Comparison of ENCODE assay signal across 18 cellular contexts in genomic region chr7:69603351-69603750, GRCh38. TPM values are rescaled to one million over a fixed set of nuclear protein-coding genes. Genes with fewer than 3 reads are reported as not detected.
A peak's percentile ranks its signal among the peaks of the same experiment; 100 is the strongest.
DNase-seq lines count a peak whose midpoint lies in the region; ATAC-seq lines count a peak whose summit lies in the region.
"Had no signal": no experiment of that assay in that cellular context is flagged by ENCODE, and none has a peak within 500 bp of the region (broad histone marks: within the 10 kb centered on the region; RNA-seq: fewer than 3 reads in every experiment).

No MANE protein-coding gene starts in this region.

- no peaks in the 10 kb centered on the region for H3K36me3 ChIP-seq in mesenchymal stem cell (ENCODE audit: control insufficient read depth in 1 of 2, insufficient read depth in 2 of 2, low read depth in 1 of 2, low read length in 2 of 2)
- H3K36me3 ChIP-seq: upper lobe of right lung had no signal

- no peaks in the 10 kb centered on the region for H3K9me3 ChIP-seq in mesenchymal stem cell (ENCODE audit: control insufficient read depth, low read length)
- H3K9me3 ChIP-seq: upper lobe of right lung had no signal

- H3K4ac ChIP-seq in mesenchymal stem cell (ENCODE audit: low read depth in 1 of 2, low read length in 2 of 2), result no peak overlapping the region

- H3K23ac ChIP-seq in mesenchymal stem cell (ENCODE audit: low read length in 2 of 2), result no peak overlapping the region

- no peaks in the 10 kb centered on the region for H3K9me3 Mint-ChIP-seq in stimulated activated effector memory CD8-positive, alpha-beta T cell treated with anti-CD3 and anti-CD28 coated beads, Interleukin-12 subunit alpha, Interleukin-12 subunit beta, amount 100 ng/mL, for 72 hours
- no peaks in the 10 kb centered on the region for H3K9me3 Mint-ChIP-seq in activated naive CD4-positive, alpha-beta T cell treated with anti-CD3 and anti-CD28 coated beads, Interleukin-2, amount 50 U/mL, for 72 hours
- H3K9me3 Mint-ChIP-seq: effector memory CD8-positive, alpha-beta T cell; memory B cell; nephron; stimulated activated naive CD8-positive, alpha-beta T cell treated with anti-CD3 and anti-CD28 coated beads, Interleukin-15, Interleukin-2, amounts not matched to agents 100 ng/mL and 50 ng/mL, for 24 hours had no signal

- no peak overlapping the region for H2BK120ac ChIP-seq in mesenchymal stem cell (ENCODE audit: low read depth, low read length)

- H2AK5ac ChIP-seq in mesenchymal stem cell (ENCODE audit: low read length, severe bottlenecking), result no peak overlapping the region

- H3K4me2 ChIP-seq in mesenchymal stem cell (ENCODE audit: low read length, poor library complexity, severe bottlenecking), result no peak overlapping the region

- no peak overlapping the region for H2BK12ac ChIP-seq in mesenchymal stem cell (ENCODE audit: low read length in 2 of 2)

- H3K4me1 ChIP-seq in mesenchymal stem cell (ENCODE audit: control insufficient read depth, insufficient read depth, low read depth, low read length), result peaks cover 6% of the 10 kb centered on the region

- H4K91ac ChIP-seq in mesenchymal stem cell (ENCODE audit: low read length), result no peak overlapping the region

- 36% methylated on average over 3 of the region's 3 CpGs for WGBS in mesenchymal stem cell

- H3K27me3 ChIP-seq in mesenchymal stem cell (ENCODE audit: control insufficient read depth in 1 of 2, insufficient read depth in 1 of 2, low read length in 2 of 2), result no peaks in the 10 kb centered on the region
- H3K27me3 ChIP-seq: upper lobe of right lung had no signal

- H4K8ac ChIP-seq in mesenchymal stem cell (ENCODE audit: low read length), result no peak overlapping the region

- H3K79me1 ChIP-seq in mesenchymal stem cell (replicated peaks; ENCODE audit: low read length, poor library complexity, severe bottlenecking), result peaks cover 29% of the 10 kb centered on the region

- no peak overlapping the region for H3K18ac ChIP-seq in mesenchymal stem cell (ENCODE audit: low read depth in 1 of 2, low read length in 2 of 2)

- H3K4me3 ChIP-seq in mesenchymal stem cell (ENCODE audit: insufficient read depth in 1 of 2, low read depth in 1 of 2, low read length in 2 of 2), result no peak overlapping the region
- H3K4me3 ChIP-seq: upper lobe of right lung had no signal

- peak; percentile 25 for DNase-seq in NCI-H2227 (lab: John Stamatoyannopoulos, UW; ENCODE audit: unreplicated experiment)
- DNase-seq in NCI-H2227 treated with DMSO at 0.1 percent for 48 hours (lab: John Stamatoyannopoulos, UW), result no peak
- DNase-seq in stimulated activated effector memory CD8-positive, alpha-beta T cell treated with anti-CD3 and anti-CD28 coated beads, Interleukin-12 subunit alpha, Interleukin-12 subunit beta, amount 100 ng/mL, for 72 hours (ENCODE audit: low spot score in 2 of 2), result no peak
- DNase-seq in NCI-H526 treated with DMSO at 0.1 percent for 48 hours (lab: John Stamatoyannopoulos, UW), result no peak
- DNase-seq in activated naive CD4-positive, alpha-beta T cell treated with anti-CD3 and anti-CD28 coated beads, Interleukin-2, amount 50 U/mL, for 72 hours (ENCODE audit: low spot score in 2 of 2), result no peak
- DNase-seq in mesenchymal stem cell, result no peak
- DNase-seq: aorta, DMS53, SHP77 treated with DMSO at 0.1 percent for 48 hours, upper lobe of right lung had no signal

- H3K36me3 Mint-ChIP-seq in stimulated activated effector memory CD8-positive, alpha-beta T cell treated with anti-CD3 and anti-CD28 coated beads, Interleukin-12 subunit alpha, Interleukin-12 subunit beta, amount 100 ng/mL, for 72 hours, result peaks cover 8% of the 10 kb centered on the region
- no peaks in the 10 kb centered on the region for H3K36me3 Mint-ChIP-seq in activated naive CD4-positive, alpha-beta T cell treated with anti-CD3 and anti-CD28 coated beads, Interleukin-2, amount 50 U/mL, for 72 hours
- H3K36me3 Mint-ChIP-seq: CD4-positive, CD25-positive, alpha-beta regulatory T cell had no signal

- H3K9ac ChIP-seq in mesenchymal stem cell (ENCODE audit: low read length), result no peak overlapping the region

- no peak overlapping the region for H2BK5ac ChIP-seq in mesenchymal stem cell (ENCODE audit: low read depth, low read length, poor library complexity, severe bottlenecking)

- no peak overlapping the region for H3K14ac ChIP-seq in mesenchymal stem cell (ENCODE audit: low read length in 2 of 2)

- H3K4me3 Mint-ChIP-seq in stimulated activated effector memory CD8-positive, alpha-beta T cell treated with anti-CD3 and anti-CD28 coated beads, Interleukin-12 subunit alpha, Interleukin-12 subunit beta, amount 100 ng/mL, for 72 hours, result no peak overlapping the region
- H3K4me3 Mint-ChIP-seq: CD4-positive, CD25-positive, alpha-beta regulatory T cell; effector memory CD8-positive, alpha-beta T cell; memory B cell; nephron; stimulated activated naive CD8-positive, alpha-beta T cell treated with anti-CD3 and anti-CD28 coated beads, Interleukin-15, Interleukin-2, amounts not matched to agents 100 ng/mL and 50 ng/mL, for 24 hours had no signal

- no peak overlapping the region for H2BK15ac ChIP-seq in mesenchymal stem cell (ENCODE audit: low read depth, poor library complexity, severe bottlenecking)

- no peak overlapping the region for H3K27ac ChIP-seq in mesenchymal stem cell (ENCODE audit: low read length, poor library complexity, severe bottlenecking)
- H3K27ac ChIP-seq: upper lobe of right lung had no signal

- H2AFZ ChIP-seq in mesenchymal stem cell (ENCODE audit: low read depth, low read length), result no peak overlapping the region

- no peak overlapping the region for H3K27ac Mint-ChIP-seq in stimulated activated effector memory CD8-positive, alpha-beta T cell treated with anti-CD3 and anti-CD28 coated beads, Interleukin-12 subunit alpha, Interleukin-12 subunit beta, amount 100 ng/mL, for 72 hours
- H3K27ac Mint-ChIP-seq in activated naive CD4-positive, alpha-beta T cell treated with anti-CD3 and anti-CD28 coated beads, Interleukin-2, amount 50 U/mL, for 72 hours, result no peak overlapping the region
- H3K27ac Mint-ChIP-seq: CD4-positive, CD25-positive, alpha-beta regulatory T cell; effector memory CD8-positive, alpha-beta T cell; memory B cell; nephron; stimulated activated naive CD8-positive, alpha-beta T cell treated with anti-CD3 and anti-CD28 coated beads, Interleukin-15, Interleukin-2, amounts not matched to agents 100 ng/mL and 50 ng/mL, for 24 hours had no signal

- peak; percentile 47 for ATAC-seq in GM19351 (IDR thresholded peaks at IDR 0.05; ENCODE audit: unreplicated experiment)
- ATAC-seq in HG03432 (IDR thresholded peaks at IDR 0.05; ENCODE audit: unreplicated experiment), result peak; percentile 41
- ATAC-seq in stimulated activated effector memory CD8-positive, alpha-beta T cell treated with anti-CD3 and anti-CD28 coated beads, Interleukin-12 subunit alpha, Interleukin-12 subunit beta, amount 100 ng/mL, for 72 hours, result peak; percentile 40
- no peak for ATAC-seq in activated naive CD4-positive, alpha-beta T cell treated with anti-CD3 and anti-CD28 coated beads, Interleukin-2, amount 50 U/mL, for 72 hours
- ATAC-seq: HepG2, upper lobe of right lung had no signal

- H3K4me1 Mint-ChIP-seq in stimulated activated effector memory CD8-positive, alpha-beta T cell treated with anti-CD3 and anti-CD28 coated beads, Interleukin-12 subunit alpha, Interleukin-12 subunit beta, amount 100 ng/mL, for 72 hours, result no peaks in the 10 kb centered on the region

RNA-seq across cellular contexts. Expression of gene AUTS2, which starts 5.1 kb away (rescaled TPM):
- 1 to 10 TPM in 1 of 2 donors, under 1 TPM in 1; 0.53 to 2.2 TPM for total RNA-seq in activated naive CD4-positive, alpha-beta T cell treated with anti-CD3 and anti-CD28 coated beads, Interleukin-2, amount 50 U/mL, for 72 hours
- polyA plus RNA-seq in mesenchymal stem cell (2013, experiment 1 of 2), result 4.4 TPM
- 3.9 TPM for polyA plus RNA-seq in mesenchymal stem cell (2013, experiment 2 of 2)
- polyA plus RNA-seq: HepG2 had no signal

Comparison
In these comparisons a context has a peak if more than half of its experiments do, and no peak if none do; other contexts are left out.
1. ATAC-seq: peak in GM19351 (single experiment), HG03432 (single experiment) and stimulated activated effector memory CD8-positive, alpha-beta T cell treated with anti-CD3 and anti-CD28 coated beads, Interleukin-12 subunit alpha, Interleukin-12 subunit beta, amount 100 ng/mL, for 72 hours (single experiment); none in activated naive CD4-positive, alpha-beta T cell treated with anti-CD3 and anti-CD28 coated beads, Interleukin-2, amount 50 U/mL, for 72 hours (0 of 2).